ENCODE assay signal across 9 cellular contexts in genomic region chr20:33653900-33654596, GRCh38. TPM values are rescaled to one million over a fixed set of nuclear protein-coding genes. Genes with fewer than 3 reads are reported as not detected.
DNase-seq lines count a peak whose midpoint lies in the region; ATAC-seq and TF ChIP-seq lines count a peak whose summit lies in the region.
"Had no signal": no experiment of that assay in that cellular context is flagged by ENCODE, and none has a peak within 500 bp of the region (broad histone marks: within the 10 kb centered on the region; RNA-seq: fewer than 3 reads in every experiment).

No MANE protein-coding gene starts in this region.

- H3K36me3 Mint-ChIP-seq in activated naive CD8-positive, alpha-beta T cell treated with anti-CD3 and anti-CD28 coated beads, Interleukin-2, amount 10 ng/mL, durations not matched to agents 7 days and 5 days = peaks cover 1% of the 10 kb centered on the region
- H3K36me3 Mint-ChIP-seq in activated naive CD8-positive, alpha-beta T cell treated with anti-CD3 and anti-CD28 coated beads for 36 hours = no peaks in the 10 kb centered on the region
- peaks cover 0 to 2% of the 10 kb centered on the region in 2 donors for H3K36me3 Mint-ChIP-seq in activated T-cell treated with anti-CD3 and anti-CD28 coated beads, Interleukin-2, amount 50 U/mL, for 72 hours (ENCODE audit: insufficient read depth in 2 of 2)
- peaks cover 5% of the 10 kb centered on the region for H3K36me3 Mint-ChIP-seq in osteocyte (ENCODE audit: unreplicated experiment)

- no peaks in the 10 kb centered on the region for H3K4me1 ChIP-seq in upper lobe of right lung

- DNase-seq in activated naive CD8-positive, alpha-beta T cell treated with anti-CD3 and anti-CD28 coated beads, Interleukin-2, amount 10 ng/mL, durations not matched to agents 7 days and 5 days = peak; percentile 25
- DNase-seq in activated naive CD8-positive, alpha-beta T cell treated with anti-CD3 and anti-CD28 coated beads for 36 hours = no peak
- peak; percentile 64 for DNase-seq in RWPE1 (ENCODE audit: low spot score)
- DNase-seq in kidney tubule cell (ENCODE audit: low spot score) = peak; percentile 84
- peak; percentile 88 for DNase-seq in upper lobe of right lung
- DNase-seq in activated T-cell treated with anti-CD3 and anti-CD28 coated beads, Interleukin-2, amount 50 U/mL, for 72 hours = no peak
- no peak for DNase-seq in osteocyte (ENCODE audit: extremely low spot score, unreplicated experiment)
- DNase-seq: effector CD4-positive, alpha-beta T cell had no signal

- TF ChIP-seq CTCF in RWPE1 (conservative IDR thresholded peaks at IDR 0.05; ENCODE audit: low read depth) = no peak
- no peak for TF ChIP-seq CTCF in upper lobe of right lung (IDR thresholded peaks at IDR 0.05)
- no peak for TF ChIP-seq CTCF in osteocyte (IDR thresholded peaks at IDR 0.05)

- CTCF ChIA-PET in RWPE1 (lab: Yijun Ruan, JAX) = interaction anchor here (0.6 to 2.4 kb wide), 17 partner anchors 9 to 370 kb away, joined by 3 to 16 read pairs (median 4); partner anchors contain the start of genes ACTL10, C20orf144 and CDK5RAP1

- peaks cover 2% of the 10 kb centered on the region for H3K4me1 Mint-ChIP-seq in activated naive CD8-positive, alpha-beta T cell treated with anti-CD3 and anti-CD28 coated beads, Interleukin-2, amount 10 ng/mL, durations not matched to agents 7 days and 5 days
- H3K4me1 Mint-ChIP-seq in activated naive CD8-positive, alpha-beta T cell treated with anti-CD3 and anti-CD28 coated beads for 36 hours = peaks cover 14% of the 10 kb centered on the region
- H3K4me1 Mint-ChIP-seq in activated T-cell treated with anti-CD3 and anti-CD28 coated beads, Interleukin-2, amount 50 U/mL, for 72 hours (ENCODE audit: low read depth) = peaks cover 49% of the 10 kb centered on the region
- H3K4me1 Mint-ChIP-seq in osteocyte (ENCODE audit: unreplicated experiment) = peaks cover 3% of the 10 kb centered on the region

- H3K27me3 ChIP-seq in upper lobe of right lung = no peaks in the 10 kb centered on the region

- no peak overlapping the region for H3K4me3 Mint-ChIP-seq in activated naive CD8-positive, alpha-beta T cell treated with anti-CD3 and anti-CD28 coated beads, Interleukin-2, amount 10 ng/mL, durations not matched to agents 7 days and 5 days
- no peak overlapping the region for H3K4me3 Mint-ChIP-seq in activated naive CD8-positive, alpha-beta T cell treated with anti-CD3 and anti-CD28 coated beads for 36 hours
- H3K4me3 Mint-ChIP-seq in activated T-cell treated with anti-CD3 and anti-CD28 coated beads, Interleukin-2, amount 50 U/mL, for 72 hours = no peak overlapping the region
- H3K4me3 Mint-ChIP-seq in osteocyte (ENCODE audit: unreplicated experiment) = no peak overlapping the region

- H3K36me3 ChIP-seq in upper lobe of right lung = peaks cover 12% of the 10 kb centered on the region

- H3K4me3 ChIP-seq in upper lobe of right lung = no peak overlapping the region

- H3K27ac Mint-ChIP-seq in activated naive CD8-positive, alpha-beta T cell treated with anti-CD3 and anti-CD28 coated beads, Interleukin-2, amount 10 ng/mL, durations not matched to agents 7 days and 5 days = no peak overlapping the region
- no peak overlapping the region for H3K27ac Mint-ChIP-seq in activated naive CD8-positive, alpha-beta T cell treated with anti-CD3 and anti-CD28 coated beads for 36 hours
- no peak overlapping the region for H3K27ac Mint-ChIP-seq in activated T-cell treated with anti-CD3 and anti-CD28 coated beads, Interleukin-2, amount 50 U/mL, for 72 hours
- H3K27ac Mint-ChIP-seq in osteocyte (ENCODE audit: unreplicated experiment) = no peak overlapping the region

- H3K27ac ChIP-seq in RWPE1 (no peak overlapping the region), upper lobe of right lung (no peak overlapping the region)

- no peaks in the 10 kb centered on the region for H3K9me3 ChIP-seq in upper lobe of right lung

- no peaks in the 10 kb centered on the region for H3K9me3 Mint-ChIP-seq in activated naive CD8-positive, alpha-beta T cell treated with anti-CD3 and anti-CD28 coated beads, Interleukin-2, amount 10 ng/mL, durations not matched to agents 7 days and 5 days
- no peaks in the 10 kb centered on the region for H3K9me3 Mint-ChIP-seq in activated naive CD8-positive, alpha-beta T cell treated with anti-CD3 and anti-CD28 coated beads for 36 hours
- H3K9me3 Mint-ChIP-seq in activated T-cell treated with anti-CD3 and anti-CD28 coated beads, Interleukin-2, amount 50 U/mL, for 72 hours = no peaks in the 10 kb centered on the region
- H3K9me3 Mint-ChIP-seq in osteocyte (ENCODE audit: unreplicated experiment) = no peaks in the 10 kb centered on the region

- no peaks in the 10 kb centered on the region for H3K27me3 Mint-ChIP-seq in activated naive CD8-positive, alpha-beta T cell treated with anti-CD3 and anti-CD28 coated beads, Interleukin-2, amount 10 ng/mL, durations not matched to agents 7 days and 5 days
- H3K27me3 Mint-ChIP-seq in activated naive CD8-positive, alpha-beta T cell treated with anti-CD3 and anti-CD28 coated beads for 36 hours = no peaks in the 10 kb centered on the region
- H3K27me3 Mint-ChIP-seq in activated T-cell treated with anti-CD3 and anti-CD28 coated beads, Interleukin-2, amount 50 U/mL, for 72 hours (ENCODE audit: low read depth) = no peaks in the 10 kb centered on the region
- no peaks in the 10 kb centered on the region for H3K27me3 Mint-ChIP-seq in osteocyte (ENCODE audit: unreplicated experiment)

- POLR2A ChIA-PET in activated naive CD8-positive, alpha-beta T cell treated with anti-CD3 and anti-CD28 coated beads, Interleukin-2, amount 10 ng/mL, durations not matched to agents 7 days and 5 days (lab: Charles Lee) = interaction anchor here (1.0 kb wide), 2 partner anchors 13 to 254 kb away, joined by 3 to 4 read pairs; partner anchors contain the start of gene ACTL10
- POLR2A ChIA-PET in RWPE1 (lab: Yijun Ruan, JAX; ENCODE audit: low non-redundant PET) = interaction anchor here (0.5 to 1.5 kb wide), 4 partner anchors 10 to 260 kb away, joined by 3 to 5 read pairs (median 4); no protein-coding TSS in a partner anchor

- no peak for ATAC-seq in activated naive CD8-positive, alpha-beta T cell treated with anti-CD3 and anti-CD28 coated beads, Interleukin-2, amount 10 ng/mL, durations not matched to agents 7 days and 5 days (ENCODE audit: low read depth)
- peak; percentile 76 for ATAC-seq in upper lobe of right lung
- ATAC-seq in activated T-cell treated with anti-CD3 and anti-CD28 coated beads, Interleukin-2, amount 50 U/mL, for 72 hours (replicated peaks in 1 of 2) = no peak
- no peak for ATAC-seq in HG03039 (IDR thresholded peaks at IDR 0.05; ENCODE audit: unreplicated experiment)

- intact Hi-C loops in upper lobe of right lung (cut with DNase I) = loop anchor here (10.0 kb wide), 1 partner anchor 199 kb away; no protein-coding TSS in a partner anchor

RNA-seq across cellular contexts. Expression of gene C20orf144, which starts 8.1 kb away (rescaled TPM):
- under 1 TPM; 0.39 to 0.43 TPM for total RNA-seq in activated naive CD8-positive, alpha-beta T cell treated with anti-CD3 and anti-CD28 coated beads, Interleukin-2, amount 10 ng/mL, durations not matched to agents 7 days and 5 days
- total RNA-seq in activated naive CD8-positive, alpha-beta T cell treated with anti-CD3 and anti-CD28 coated beads for 36 hours = under 1 TPM; 0.10 to 0.21 TPM
- total RNA-seq in upper lobe of right lung (0.23 TPM), osteocyte (0.13 and 0.37 TPM in 2 replicates)
- under 1 TPM; 0.17 to 0.23 TPM for total RNA-seq in activated T-cell treated with anti-CD3 and anti-CD28 coated beads, Interleukin-2, amount 50 U/mL, for 72 hours

RNA-seq across cellular contexts. Expression of gene ACTL10, which starts 12.7 kb away (rescaled TPM):
- 1 to 10 TPM; 4.4 to 4.9 TPM for total RNA-seq in activated naive CD8-positive, alpha-beta T cell treated with anti-CD3 and anti-CD28 coated beads, Interleukin-2, amount 10 ng/mL, durations not matched to agents 7 days and 5 days
- 1 to 10 TPM; 4.1 TPM for total RNA-seq in activated naive CD8-positive, alpha-beta T cell treated with anti-CD3 and anti-CD28 coated beads for 36 hours
- total RNA-seq in upper lobe of right lung (1.3 TPM), osteocyte (0.52 and 0.54 TPM in 2 replicates)
- total RNA-seq in activated T-cell treated with anti-CD3 and anti-CD28 coated beads, Interleukin-2, amount 50 U/mL, for 72 hours = 1 to 10 TPM; 1.4 to 1.8 TPM

RNA-seq across cellular contexts. Expression of gene NECAB3, which starts 20.2 kb away (rescaled TPM):
- 10 to 100 TPM; 36.3 to 37.7 TPM for total RNA-seq in activated naive CD8-positive, alpha-beta T cell treated with anti-CD3 and anti-CD28 coated beads, Interleukin-2, amount 10 ng/mL, durations not matched to agents 7 days and 5 days
- total RNA-seq in activated naive CD8-positive, alpha-beta T cell treated with anti-CD3 and anti-CD28 coated beads for 36 hours = 10 to 100 TPM; 10.7 to 12.0 TPM
- total RNA-seq in upper lobe of right lung (56.2 TPM), osteocyte (29.1 and 30.0 TPM in 2 replicates)
- total RNA-seq in activated T-cell treated with anti-CD3 and anti-CD28 coated beads, Interleukin-2, amount 50 U/mL, for 72 hours = 10 to 100 TPM; 18.5 to 18.8 TPM

RNA-seq across cellular contexts. Expression of gene E2F1, which starts 32.1 kb away (rescaled TPM):
- 10 to 100 TPM; 62.5 to 68.4 TPM for total RNA-seq in activated naive CD8-positive, alpha-beta T cell treated with anti-CD3 and anti-CD28 coated beads, Interleukin-2, amount 10 ng/mL, durations not matched to agents 7 days and 5 days
- 10 to 100 TPM; 76.1 to 79.6 TPM for total RNA-seq in activated naive CD8-positive, alpha-beta T cell treated with anti-CD3 and anti-CD28 coated beads for 36 hours
- total RNA-seq in upper lobe of right lung (2.4 TPM), osteocyte (5.6 and 6.3 TPM in 2 replicates)
- total RNA-seq in activated T-cell treated with anti-CD3 and anti-CD28 coated beads, Interleukin-2, amount 50 U/mL, for 72 hours = 10 to 100 TPM; 64.5 to 81.5 TPM

Comparison
In these comparisons a context has a peak if more than half of its experiments do, and no peak if none do; other contexts are left out.
1. DNase-seq: peak in activated naive CD8-positive, alpha-beta T cell treated with anti-CD3 and anti-CD28 coated beads, Interleukin-2, amount 10 ng/mL, durations not matched to agents 7 days and 5 days (single experiment), RWPE1 (single experiment), kidney tubule cell (single experiment) and upper lobe of right lung (single experiment); none in activated naive CD8-positive, alpha-beta T cell treated with anti-CD3 and anti-CD28 coated beads for 36 hours (single experiment), activated T-cell treated with anti-CD3 and anti-CD28 coated beads, Interleukin-2, amount 50 U/mL, for 72 hours (0 of 2) and osteocyte (single experiment).